ENCODE assay signal across 11 cellular contexts in the genomic region with DNA sequence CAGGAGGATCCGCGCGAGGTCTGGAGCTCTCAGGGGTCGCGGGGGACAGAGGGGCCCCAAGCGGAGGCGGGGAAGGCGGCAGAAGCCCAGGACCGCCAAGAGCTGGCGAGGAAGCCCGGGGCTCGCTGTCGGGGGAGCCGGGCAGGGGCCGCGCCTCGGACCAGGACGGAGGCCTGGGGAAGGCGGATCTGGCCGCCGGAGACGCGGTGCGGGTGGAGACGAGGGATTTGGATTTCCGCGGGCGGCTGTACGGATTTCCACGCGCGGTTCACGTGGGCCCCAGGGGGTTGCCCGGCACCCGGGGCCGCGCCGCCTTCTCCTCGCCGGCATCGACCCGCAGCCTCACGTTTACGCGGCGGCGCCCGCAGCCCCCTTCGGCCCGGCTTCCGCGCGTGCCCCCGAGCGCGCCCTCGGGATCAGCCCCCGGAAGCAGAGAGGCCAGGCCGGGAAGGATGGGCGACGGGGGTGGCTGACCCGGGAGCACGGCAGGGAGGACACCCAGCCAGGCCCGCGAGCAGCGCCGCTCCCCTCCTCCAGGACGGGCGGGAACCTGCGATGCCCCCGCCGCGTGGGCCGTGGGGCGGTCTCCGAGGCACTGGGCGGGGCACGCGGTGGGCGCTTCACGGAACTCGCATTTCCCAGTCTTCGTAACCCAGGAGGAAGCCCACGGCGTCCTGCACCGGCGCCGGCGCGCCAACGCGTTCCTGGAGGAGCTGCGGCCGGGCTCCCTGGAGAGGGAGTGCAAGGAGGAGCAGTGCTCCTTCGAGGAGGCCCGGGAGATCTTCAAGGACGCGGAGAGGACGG. TPM values are rescaled to one million over a fixed set of nuclear protein-coding genes. Genes with fewer than 3 reads are reported as not detected.
A peak's percentile ranks its signal among the peaks of the same experiment; 100 is the strongest.
DNase-seq lines count a peak whose midpoint lies in the region; TF ChIP-seq lines count a peak whose summit lies in the region.
"Had no signal": no experiment of that assay in that cellular context is flagged by ENCODE, and none has a peak within 500 bp of the region (broad histone marks: within the 10 kb centered on the region; RNA-seq: fewer than 3 reads in every experiment).

No MANE protein-coding gene starts in this region.

- no peak for TF ChIP-seq POLR2A in stomach (IDR thresholded peaks at IDR 0.05)

- TF ChIP-seq EP300 in stomach (IDR thresholded peaks at IDR 0.05), result no peak

- no peaks in the 10 kb centered on the region for H3K36me3 ChIP-seq in colonic mucosa
- no peaks in the 10 kb centered on the region for H3K36me3 ChIP-seq in mesodermal cell (ENCODE audit: control insufficient read depth, insufficient read depth, low read length)
- H3K36me3 ChIP-seq in stomach, result no peaks in the 10 kb centered on the region

- intact Hi-C loops in colonic mucosa (cut with DNase I), result no loop called here
- intact Hi-C loops in stomach (cut with DNase I; ENCODE audit: low total_unique reads), result no loop called here

- H3K4me1 ChIP-seq in colonic mucosa (no peaks in the 10 kb centered on the region), mesodermal cell (ENCODE audit: control insufficient read depth, insufficient read depth, low read length, poor library complexity, severe bottlenecking) (peaks cover 3% of the 10 kb centered on the region), stomach (peaks cover 14 to 27% (median 24%) of the 10 kb centered on the region in 4 donors)

- peak; percentile 69 for DNase-seq in NCI-H146 (lab: John Stamatoyannopoulos, UW)
- no peak for DNase-seq in NCI-H146 treated with DMSO at 0.1 percent for 48 hours (lab: John Stamatoyannopoulos, UW; ENCODE audit: unreplicated experiment)
- DNase-seq in colonic mucosa, result no peak
- no peak for DNase-seq in stomach
- DNase-seq in GM19238 (ENCODE audit: insufficient read length, low spot score), result no peak
- DNase-seq in iPS-NIHi11 (ENCODE audit: low spot score), result no peak
- no peak for DNase-seq in epidermal melanocyte (ENCODE audit: insufficient read length, low spot score)
- DNase-seq: NCI-H524 had no signal

- H3K27me3 ChIP-seq in colonic mucosa, result peaks cover 18% of the 10 kb centered on the region
- H3K27me3 ChIP-seq in stomach, result peaks cover 16 to 53% (median 20%) of the 10 kb centered on the region in 3 donors

- 2 to 5% methylated on average over 67 to 91 of the region's 99 CpGs for WGBS in mesodermal cell (ENCODE audit: insufficient coverage in 2 of 2), 2 experiments
- 1 to 5% (median 3%) methylated on average over 41 to 99 of the region's 99 CpGs for WGBS in stomach, 5 donors

- H3K27ac ChIP-seq in colonic mucosa, result no peak overlapping the region
- H3K27ac ChIP-seq in mesodermal cell (ENCODE audit: low read depth, low read length, severe bottlenecking), result no peak overlapping the region
- H3K27ac ChIP-seq in stomach, result no peak overlapping the region

- TF ChIP-seq CTCF in colonic mucosa (IDR thresholded peaks at IDR 0.05), result no peak
- TF ChIP-seq CTCF in stomach (IDR thresholded peaks at IDR 0.05), result no peak

- no peaks in the 10 kb centered on the region for H3K9me3 ChIP-seq in colonic mucosa
- H3K9me3 ChIP-seq in mesodermal cell (ENCODE audit: control insufficient read depth, low read length), result no peaks in the 10 kb centered on the region
- H3K9me3 ChIP-seq in stomach, result no peaks in the 10 kb centered on the region

- peak overlapping the region in 1 of 2 donors; percentile 43 for H3K9ac ChIP-seq in colonic mucosa (ENCODE audit: low read depth in 2 of 2, low read length in 2 of 2)

- H3K4me3 ChIP-seq in colonic mucosa (peak overlapping the region; percentile 35), mesodermal cell (ENCODE audit: extremely low read depth, insufficient read depth, low read length, poor library complexity, severe bottlenecking) (peak overlapping the region; percentile 35), stomach (peak overlapping the region; percentile 41 to 53 (median 44))

RNA-seq across cellular contexts. Expression of a gene that starts 4.7 kb away (rescaled TPM):
- under 1 TPM; 0.11 to 0.12 TPM for total RNA-seq in colonic mucosa
- 0.70 TPM for polyA plus RNA-seq in mesodermal cell (2013, experiment 1 of 2)
- 0.76 TPM for polyA plus RNA-seq in mesodermal cell (2013, experiment 2 of 2)
- not detected for total RNA-seq in stomach
- under 1 TPM in 1 of 3 donors, not detected in 2; 0.10 TPM for polyA plus RNA-seq in stomach
- total RNA-seq: pulmonary artery endothelial cell had no signal

RNA-seq across cellular contexts. Expression of a gene that starts 12.3 kb away (rescaled TPM):
- total RNA-seq in colonic mucosa (1 to 10 TPM; 1.5 to 4.1 TPM), stomach (10 to 100 TPM in 1 of 5 donors, 1 to 10 TPM in 1, under 1 TPM in 1, not detected in 2; 0.45 to 14.9 (median 3.0) TPM)
- 13.0 TPM for polyA plus RNA-seq in mesodermal cell (2013, experiment 1 of 2)
- polyA plus RNA-seq in mesodermal cell (2013, experiment 2 of 2), result 10.2 TPM
- polyA plus RNA-seq in stomach, result 1 to 10 TPM; 3.1 to 8.0 (median 3.5) TPM

RNA-seq across cellular contexts. Expression of a gene that starts 48.2 kb away (rescaled TPM):
- not detected for total RNA-seq in colonic mucosa
- polyA plus RNA-seq in mesodermal cell (2013, experiment 1 of 2), result not detected
- polyA plus RNA-seq in mesodermal cell (2013, experiment 2 of 2), result not detected
- 1 to 10 TPM in 1 of 5 donors, not detected in 4; 1.9 TPM for total RNA-seq in stomach
- under 1 TPM in 1 of 3 donors, not detected in 2; 0.08 TPM for polyA plus RNA-seq in stomach
- total RNA-seq: pulmonary artery endothelial cell had no signal
- polyA plus RNA-seq: adipose tissue had no signal
